In genomic region chr5:9661316-9662015, GRCh38 we compare ENCODE assay signal across 20 cellular contexts. TPM values are rescaled to one million over a fixed set of nuclear protein-coding genes. Genes with fewer than 3 reads are reported as not detected.
DNase-seq lines count a peak whose midpoint lies in the region; TF ChIP-seq lines count a peak whose summit lies in the region.
"Had no signal": no experiment of that assay in that cellular context is flagged by ENCODE, and none has a peak within 500 bp of the region (broad histone marks: within the 10 kb centered on the region; RNA-seq: fewer than 3 reads in every experiment).

No MANE protein-coding gene starts in this region.

- peak; percentile 11 for DNase-seq in GM23248
- peak; percentile 64 for DNase-seq in adipocyte (ENCODE audit: low read depth)
- no peak for DNase-seq in hepatocyte (ENCODE audit: low spot score)
- DNase-seq in NCI-H82 treated with DMSO at 0.1 percent for 48 hours (lab: John Stamatoyannopoulos, UW; ENCODE audit: unreplicated experiment) = no peak
- DNase-seq in H4 (ENCODE audit: low spot score) = no peak
- no peak for DNase-seq in WERI-Rb-1
- no peak for DNase-seq in NCI-H510A treated with DMSO at 0.1 percent for 48 hours (lab: John Stamatoyannopoulos, UW)
- DNase-seq: DMS153; GOT3; MV-4-11; NCI-H1417 treated with DMSO at 0.1 percent for 48 hours; NCI-H2081; NCI-H526 treated with DMSO at 0.1 percent for 48 hours; NK-92 treated with Interleukin-12 subunit alpha and Interleukin-12 subunit beta, amount 100 ng/mL, for 24 hours; OCI-M1; SJCRH30 had no signal

- H2AFZ ChIP-seq in GM23248 = no peak overlapping the region
- H2AFZ ChIP-seq in hepatocyte = no peak overlapping the region

- peaks cover 7% of the 10 kb centered on the region; the same call in 1 of the 2 replicates for H3F3A ChIP-seq in GM23248 (ENCODE audit: insufficient read depth)

- H3K4me2 ChIP-seq in GM23248 (ENCODE audit: unreplicated experiment) (peak overlapping the region; percentile 27), hepatocyte (no peak overlapping the region)

- H3K79me2 ChIP-seq in GM23248 (ENCODE audit: insufficient read depth) = no peaks in the 10 kb centered on the region
- H3K79me2 ChIP-seq in hepatocyte = no peaks in the 10 kb centered on the region

- H3K27me3 ChIP-seq in GM23248 (replicated peaks; ENCODE audit: insufficient read depth) (no peaks in the 10 kb centered on the region; the same call in 1 of the 2 replicates), adipocyte (replicated peaks; ENCODE audit: control insufficient read depth, insufficient read depth, low read length) (peaks cover 22% of the 10 kb centered on the region), hepatocyte (no peaks in the 10 kb centered on the region), WERI-Rb-1 (ENCODE audit: insufficient read depth, low read depth, severe bottlenecking) (no peaks in the 10 kb centered on the region)
- H3K27me3 ChIP-seq: SJCRH30 had no signal

- no peaks in the 10 kb centered on the region for H3K36me3 ChIP-seq in GM23248 (ENCODE audit: low read depth)
- H3K36me3 ChIP-seq in adipocyte (ENCODE audit: control insufficient read depth, insufficient read depth, low read length, severe bottlenecking) = no peaks in the 10 kb centered on the region
- no peaks in the 10 kb centered on the region for H3K36me3 ChIP-seq in hepatocyte (replicated peaks; ENCODE audit: insufficient read depth, low read depth)
- H3K36me3 ChIP-seq in WERI-Rb-1 = no peaks in the 10 kb centered on the region
- H3K36me3 ChIP-seq: SJCRH30 had no signal

- no peak overlapping the region for H3K27ac ChIP-seq in GM23248
- H3K27ac ChIP-seq in hepatocyte = peak overlapping the region; percentile 8
- H3K27ac ChIP-seq in WERI-Rb-1 = no peak overlapping the region
- H3K27ac ChIP-seq: C4-2B, RWPE1, SJCRH30 had no signal

- H3K9me3 ChIP-seq in GM23248 (ENCODE audit: low read depth) = no peaks in the 10 kb centered on the region
- H3K9me3 ChIP-seq in adipocyte (ENCODE audit: control insufficient read depth, low read length) = peaks cover 6% of the 10 kb centered on the region
- no peaks in the 10 kb centered on the region for H3K9me3 ChIP-seq in hepatocyte (ENCODE audit: low read depth)
- peaks cover 4% of the 10 kb centered on the region for H3K9me3 ChIP-seq in WERI-Rb-1 (ENCODE audit: severe bottlenecking)
- H3K9me3 ChIP-seq: SJCRH30 had no signal

- TF ChIP-seq CTCF in hepatocyte (IDR thresholded peaks at IDR 0.05; ENCODE audit: poor library complexity) = no peak
- no peak for TF ChIP-seq CTCF in WERI-Rb-1 (IDR thresholded peaks at IDR 0.05; ENCODE audit: low read depth, low read length)

- WGBS in GM23248 (ENCODE audit: low coverage in 1 of 2, low lambda C conversion rate in 2 of 2, missing lambda C conversion rate in 2 of 2), 2 experiments = 30 to 31% methylated on average over 6 of the region's 6 CpGs
- WGBS in hepatocyte (ENCODE audit: low lambda C conversion rate, missing lambda C conversion rate) = 49% methylated on average over 6 of the region's 6 CpGs

- H3K9me2 ChIP-seq in GM23248 (ENCODE audit: insufficient read depth) (no peaks in the 10 kb centered on the region), hepatocyte (replicated peaks; ENCODE audit: insufficient read depth) (no peaks in the 10 kb centered on the region)

- H4K20me1 ChIP-seq in GM23248 (ENCODE audit: insufficient read depth) = no peaks in the 10 kb centered on the region
- H4K20me1 ChIP-seq in hepatocyte (ENCODE audit: insufficient read depth, poor library complexity, severe bottlenecking) = no peaks in the 10 kb centered on the region

- peak overlapping the region; percentile 21; the same call in 1 of the 2 replicates for H3K4me3 ChIP-seq in GM23248
- H3K4me3 ChIP-seq in adipocyte (ENCODE audit: low read length) = no peak overlapping the region
- H3K4me3 ChIP-seq in hepatocyte = no peak overlapping the region
- no peak overlapping the region for H3K4me3 ChIP-seq in WERI-Rb-1 (ENCODE audit: low read depth, low read length)
- H3K4me3 ChIP-seq: SJCRH30 had no signal

- H3K9ac ChIP-seq in GM23248 (no peak overlapping the region), adipocyte (ENCODE audit: low read length) (no peak overlapping the region)

- H3K4me1 ChIP-seq in GM23248 (ENCODE audit: insufficient read depth) (peaks cover 22% of the 10 kb centered on the region), adipocyte (ENCODE audit: control insufficient read depth, insufficient read depth, low read length) (peaks cover 3% of the 10 kb centered on the region), hepatocyte (ENCODE audit: insufficient read depth) (peaks cover 4% of the 10 kb centered on the region)
- H3K4me1 ChIP-seq: SJCRH30 had no signal

- in situ Hi-C loops in GM23248 (cut with MboI) = no loop called here

RNA-seq across cellular contexts. Expression of gene TAS2R1, which starts 31.3 kb away (rescaled TPM):
- total RNA-seq in GM23248 (2014; rRNA removed; shearing (Covaris generic)) = not detected in 2 replicates
- not detected in 2 replicates for polyA plus RNA-seq in GM23248 (2016; fragmentation: Nextera tagmentation; extraction: Ambion mirVana)
- total RNA-seq in hepatocyte = 1.0 TPM in 1 of 2 replicates, not detected in the other
- polyA plus RNA-seq in hepatocyte = not detected in 2 replicates
- total RNA-seq in H4 (2014; rRNA removed; shearing (Covaris generic)) = not detected in 2 replicates
- total RNA-seq: LHCN-M2, SJCRH30 had no signal
- polyA plus RNA-seq: IgD-negative memory B cell had no signal

Comparison
In these comparisons a context has a peak if more than half of its experiments do, and no peak if none do; other contexts are left out.
1. DNase-seq: peak in GM23248 (single experiment) and adipocyte (single experiment); none in hepatocyte (single experiment), NCI-H82 treated with DMSO at 0.1 percent for 48 hours (single experiment), H4 (single experiment), WERI-Rb-1 (single experiment) and NCI-H510A treated with DMSO at 0.1 percent for 48 hours (single experiment).